ENCODE assay signal across 9 cellular contexts in the genomic region with DNA sequence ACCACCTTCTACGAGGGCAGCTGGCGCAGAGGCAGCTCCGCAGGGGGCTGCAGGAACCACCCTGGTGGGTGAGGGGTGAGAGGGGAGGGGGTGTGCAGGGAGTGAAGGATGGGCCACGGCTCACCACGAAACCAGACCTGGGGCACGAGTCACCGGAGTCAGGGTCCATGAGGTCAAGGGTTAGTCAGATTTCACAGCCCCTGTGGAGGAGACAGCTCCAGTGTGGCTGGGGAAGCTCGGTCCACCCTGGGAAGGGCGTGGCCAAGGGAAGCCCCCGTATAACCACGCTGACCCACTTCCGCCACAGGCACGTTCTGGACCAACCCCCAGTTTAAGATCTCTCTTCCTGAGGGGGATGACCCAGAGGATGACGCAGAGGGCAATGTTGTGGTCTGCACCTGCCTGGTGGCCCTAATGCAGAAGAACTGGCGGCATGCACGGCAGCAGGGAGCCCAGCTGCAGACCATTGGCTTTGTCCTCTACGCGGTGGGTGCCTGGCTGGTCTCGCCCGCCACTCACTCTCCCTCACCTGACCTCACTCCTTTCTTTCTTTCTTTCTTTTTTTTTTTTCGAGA. TPM values are rescaled to one million over a fixed set of nuclear protein-coding genes. Genes with fewer than 3 reads are reported as not detected.
DNase-seq lines count a peak whose midpoint lies in the region; ATAC-seq, FAIRE-seq and TF ChIP-seq lines count a peak whose summit lies in the region.
"Had no signal": no experiment of that assay in that cellular context is flagged by ENCODE, and none has a peak within 500 bp of the region (broad histone marks: within the 10 kb centered on the region; RNA-seq: fewer than 3 reads in every experiment).

No MANE protein-coding gene starts in this region.

- H3K4me1 ChIP-seq in naive thymus-derived CD4-positive, alpha-beta T cell (ENCODE audit: control insufficient read depth in 2 of 2, insufficient read depth in 2 of 2, low read length in 2 of 2), result no peaks in the 10 kb centered on the region
- H3K4me1 ChIP-seq in HAP-1 (no peaks in the 10 kb centered on the region), prostate gland (replicated peaks) (no peaks in the 10 kb centered on the region)

- no peaks in the 10 kb centered on the region for H3K9me3 ChIP-seq in naive thymus-derived CD4-positive, alpha-beta T cell (ENCODE audit: control insufficient read depth in 2 of 3, low read length in 3 of 3)
- H3K9me3 ChIP-seq in HAP-1 (no peaks in the 10 kb centered on the region), prostate gland (no peaks in the 10 kb centered on the region)

- ATAC-seq in GM21360 (IDR thresholded peaks at IDR 0.05; ENCODE audit: unreplicated experiment) (peak; percentile 52), HG03175 (IDR thresholded peaks at IDR 0.05; ENCODE audit: unreplicated experiment) (no peak)
- peak; percentile 72 for ATAC-seq in naive thymus-derived CD4-positive, alpha-beta T cell

- intact Hi-C loops in naive thymus-derived CD4-positive, alpha-beta T cell (cut with micrococcal nuclease), result no loop called here
- intact Hi-C loops in prostate gland (cut with DNase I), result loop anchor here (10.0 kb wide), 1 partner anchor 158 kb away; no protein-coding TSS in a partner anchor

- no peaks in the 10 kb centered on the region for H3K27me3 ChIP-seq in naive thymus-derived CD4-positive, alpha-beta T cell (ENCODE audit: control insufficient read depth in 2 of 2, insufficient read depth in 2 of 2, low read length in 2 of 2)
- H3K27me3 ChIP-seq in HAP-1 (ENCODE audit: low read depth) (no peaks in the 10 kb centered on the region), prostate gland (replicated peaks; ENCODE audit: insufficient read depth) (no peaks in the 10 kb centered on the region)

- 77% methylated on average over 20 of the region's 21 CpGs for WGBS in prostate gland

- H3K27ac Mint-ChIP-seq in naive thymus-derived CD4-positive, alpha-beta T cell, result no peak overlapping the region

- peaks cover 0 to 18% (median 13%) of the 10 kb centered on the region in 7 donors for H3K4me1 Mint-ChIP-seq in naive thymus-derived CD4-positive, alpha-beta T cell

- peaks cover 0 to 4% (median 4%) of the 10 kb centered on the region in 5 donors for H3K27me3 Mint-ChIP-seq in naive thymus-derived CD4-positive, alpha-beta T cell

- CTCF ChIA-PET in naive thymus-derived CD4-positive, alpha-beta T cell (lab: Charles Lee), result interaction anchor here (1.5 kb wide), 1 partner anchor 15 kb away, joined by 4 read pairs; no protein-coding TSS in a partner anchor

- no peak overlapping the region for H3K4me3 ChIP-seq in naive thymus-derived CD4-positive, alpha-beta T cell (ENCODE audit: low read length)
- H3K4me3 ChIP-seq in HAP-1, result no peak overlapping the region
- no peak overlapping the region for H3K4me3 ChIP-seq in prostate gland

- peak; percentile 53 for DNase-seq in GM12891 (ENCODE audit: insufficient read length, low spot score)
- peak; percentile 37 for DNase-seq in RPMI8226
- no peak for DNase-seq in naive thymus-derived CD4-positive, alpha-beta T cell
- DNase-seq in HAP-1 (ENCODE audit: low spot score in 2 of 2), result no peak
- no peak for DNase-seq in H4 (ENCODE audit: low spot score)
- DNase-seq in prostate gland (ENCODE audit: low spot score), result no peak
- DNase-seq: NCI-H526 had no signal

- no peak for TF ChIP-seq POLR2A in GM12891 (IDR thresholded peaks at IDR 0.05; ENCODE audit: low read depth, low read length)
- no peak for TF ChIP-seq POLR2A in prostate gland (IDR thresholded peaks at IDR 0.05)

- in situ Hi-C loops in HAP-1 (cut with MboI; ENCODE audit: low sequenced_read_pairs), result no loop called here

- FAIRE-seq in GM12891 (lab: Jason Lieb, UNC), result peak; percentile 82

- TF ChIP-seq CTCF in prostate gland (IDR thresholded peaks at IDR 0.05), result no peak

- POLR2A ChIA-PET in naive thymus-derived CD4-positive, alpha-beta T cell (lab: Charles Lee), result no interaction called here

- H3K36me3 ChIP-seq in naive thymus-derived CD4-positive, alpha-beta T cell (ENCODE audit: control insufficient read depth in 2 of 3, insufficient read depth in 3 of 3, low read length in 3 of 3), result no peaks in the 10 kb centered on the region
- H3K36me3 ChIP-seq in HAP-1 (replicated peaks), result no peaks in the 10 kb centered on the region
- no peaks in the 10 kb centered on the region for H3K36me3 ChIP-seq in prostate gland

- no peaks in the 10 kb centered on the region for H3K36me3 Mint-ChIP-seq in naive thymus-derived CD4-positive, alpha-beta T cell

- peaks cover 0 to 3% (median 0%) of the 10 kb centered on the region in 11 donors for H3K9me3 Mint-ChIP-seq in naive thymus-derived CD4-positive, alpha-beta T cell

- no peak overlapping the region for H3K27ac ChIP-seq in naive thymus-derived CD4-positive, alpha-beta T cell (ENCODE audit: low read depth, low read length)
- no peak overlapping the region for H3K27ac ChIP-seq in prostate gland

- peak overlapping the region in 7 of 10 donors; percentile 24 to 61 (median 37) for H3K4me3 Mint-ChIP-seq in naive thymus-derived CD4-positive, alpha-beta T cell

TF ChIP-seq in GM12891, 5 proteins besides CTCF, POLR2A, EP300 and RAD21:
- TF ChIP-seq SPI1 (IDR thresholded peaks at IDR 0.05; ENCODE audit: low read depth, low read length) (0 out of 2 replicates have a peak, but pooled peaks have one; percentile 47), POU2F2 (IDR thresholded peaks at IDR 0.05; ENCODE audit: low read depth, low read length) (no peak)

RNA-seq across cellular contexts. Expression of a gene that starts 18.4 kb away (rescaled TPM):
- 1.2 TPM for polyA plus RNA-seq in GM12891 (2012; ENCODE audit: low read depth, missing spikeins)
- total RNA-seq in naive thymus-derived CD4-positive, alpha-beta T cell, result under 1 TPM in 1 of 5 experiments, not detected in 4; 0.66 TPM
- polyA plus RNA-seq in naive thymus-derived CD4-positive, alpha-beta T cell, result not detected
- total RNA-seq in H4 (2014; rRNA removed; shearing (Covaris generic)), result not detected in 2 replicates
- 1 to 10 TPM in 1 of 2 donors, not detected in 1; 5.9 TPM for total RNA-seq in prostate gland

RNA-seq across cellular contexts. Expression of a gene that starts 39.7 kb away (rescaled TPM):
- polyA plus RNA-seq in GM12891 (2012; ENCODE audit: low read depth, missing spikeins), result 0.12 TPM
- total RNA-seq in naive thymus-derived CD4-positive, alpha-beta T cell, result not detected
- polyA plus RNA-seq in naive thymus-derived CD4-positive, alpha-beta T cell, result not detected
- total RNA-seq in H4 (2014; rRNA removed; shearing (Covaris generic)), result not detected in 2 replicates
- not detected for total RNA-seq in prostate gland

RNA-seq across cellular contexts. Expression of a gene that starts 46.4 kb away (rescaled TPM):
- polyA plus RNA-seq in GM12891 (2012; ENCODE audit: low read depth, missing spikeins), result 37.6 TPM
- total RNA-seq in naive thymus-derived CD4-positive, alpha-beta T cell, result 10 to 100 TPM in 1 of 5 experiments, 1 to 10 TPM in 2, under 1 TPM in 2; 0.84 to 41.1 (median 1.8) TPM
- 1 to 10 TPM in 1 of 2 donors, under 1 TPM in 1; 0.95 to 2.0 TPM for polyA plus RNA-seq in naive thymus-derived CD4-positive, alpha-beta T cell
- total RNA-seq in H4 (2014; rRNA removed; shearing (Covaris generic)), result 17.3 and 33.8 TPM in 2 replicates
- 10 to 100 TPM; 18.5 to 58.9 TPM for total RNA-seq in prostate gland

RNA-seq across cellular contexts. Expression of a gene that starts 49.7 kb away (rescaled TPM):
- 7.0 TPM for polyA plus RNA-seq in GM12891 (2012; ENCODE audit: low read depth, missing spikeins)
- 10 to 100 TPM; 16.2 to 21.4 (median 18.1) TPM for total RNA-seq in naive thymus-derived CD4-positive, alpha-beta T cell
- polyA plus RNA-seq in naive thymus-derived CD4-positive, alpha-beta T cell, result 1 to 10 TPM in 1 of 2 donors, under 1 TPM in 1; 0.18 to 1.7 TPM
- total RNA-seq in H4 (2014; rRNA removed; shearing (Covaris generic)), result 15.8 and 28.6 TPM in 2 replicates
- 100 to 1,000 TPM in 1 of 2 donors, 10 to 100 TPM in 1; 50.9 to 113 TPM for total RNA-seq in prostate gland

RNA-seq across cellular contexts. Expression of a gene that starts 49.8 kb away (rescaled TPM):
- polyA plus RNA-seq in GM12891 (2012; ENCODE audit: low read depth, missing spikeins), result 82.0 TPM
- 10 to 100 TPM; 12.6 to 58.3 (median 15.8) TPM for total RNA-seq in naive thymus-derived CD4-positive, alpha-beta T cell
- 10 to 100 TPM; 71.4 to 77.9 TPM for polyA plus RNA-seq in naive thymus-derived CD4-positive, alpha-beta T cell
- total RNA-seq in H4 (2014; rRNA removed; shearing (Covaris generic)), result 136 and 145 TPM in 2 replicates
- total RNA-seq in prostate gland, result 10 to 100 TPM; 35.7 to 48.1 TPM

Comparison
In these comparisons a context has a peak if more than half of its experiments do, and no peak if none do; other contexts are left out.
1. DNase-seq: peak in GM12891 (single experiment) and RPMI8226 (single experiment); none in naive thymus-derived CD4-positive, alpha-beta T cell (0 of 9), HAP-1 (0 of 2), H4 (single experiment) and prostate gland (single experiment).